ENCODE assay signal across 18 cellular contexts in the genomic region with DNA sequence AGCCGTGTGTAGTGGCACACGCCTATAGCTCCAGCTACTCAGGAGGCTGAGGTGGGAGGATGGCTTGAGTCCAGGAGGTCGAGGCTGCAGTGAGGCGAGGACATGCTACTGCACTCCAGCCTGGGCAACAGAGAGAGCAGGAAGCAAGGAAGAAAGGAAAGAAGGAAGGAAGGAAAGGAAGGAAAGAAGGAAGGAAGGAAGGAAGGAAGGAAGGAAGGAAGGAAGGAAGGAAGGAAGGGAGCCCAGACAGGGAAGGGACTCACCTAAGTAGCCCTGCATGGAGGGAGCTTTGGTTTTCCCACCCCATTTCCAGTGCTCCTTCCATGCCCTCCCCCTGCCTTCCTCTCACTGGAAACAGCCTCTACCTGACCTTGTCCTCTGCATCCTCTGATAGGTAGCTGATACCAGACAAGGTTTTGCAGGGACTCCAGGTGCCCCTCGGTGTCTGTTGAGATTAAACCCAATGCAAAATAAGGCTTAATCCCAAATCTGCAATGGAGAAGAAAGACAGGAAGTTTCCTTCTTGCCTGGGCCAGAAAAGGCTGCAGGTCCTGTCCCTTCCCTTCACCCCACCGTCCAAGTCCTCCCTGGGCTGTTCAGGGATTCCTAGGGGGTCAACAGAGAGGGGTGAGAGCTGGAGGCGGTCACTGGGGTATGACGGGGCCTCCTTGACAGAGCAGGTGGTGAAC. TPM values are rescaled to one million over a fixed set of nuclear protein-coding genes. Genes with fewer than 3 reads are reported as not detected.
"Had no signal": no experiment of that assay in that cellular context is flagged by ENCODE, and none has a peak within 500 bp of the region (broad histone marks: within the 10 kb centered on the region; RNA-seq: fewer than 3 reads in every experiment).

No MANE protein-coding gene starts in this region.

- H3K9me3 ChIP-seq: ascending aorta, gastroesophageal sphincter had no signal

- H3K27ac ChIP-seq: ascending aorta, gastroesophageal sphincter, VCaP had no signal

- H3K4me1 ChIP-seq: ascending aorta had no signal

- H3K4me3 ChIP-seq: ascending aorta, gastroesophageal sphincter had no signal

- H3K36me3 ChIP-seq: ascending aorta had no signal

- DNase-seq: activated CD4-positive, alpha-beta memory T cell treated with anti-CD3 and anti-CD28 coated beads for 36 hours; activated CD4-positive, alpha-beta T cell treated with anti-CD3 and anti-CD28 coated beads for 1 hour; activated naive CD4-positive, alpha-beta T cell treated with Interleukin-2 at 50 U/mL for 16 hours; dermis blood vessel endothelial cell; left colon; naive B cell; small intestine; stimulated activated CD4-positive, alpha-beta T cell treated with anti-CD3 and anti-CD28 coated beads, Interleukin-4, amount 100 ng/mL, for 4 hours; stimulated activated naive CD8-positive, alpha-beta T cell treated with anti-CD3 and anti-CD28 coated beads, Interleukin-15, Interleukin-2, amounts not matched to agents 100 U/mL and 50 U/mL, for 24 hours; T-helper 9 cell; trophoblast cell had no signal

- ATAC-seq: gastroesophageal sphincter; left colon; stimulated activated naive CD8-positive, alpha-beta T cell treated with anti-CD3 and anti-CD28 coated beads, Interleukin-15, Interleukin-2, amounts not matched to agents 100 U/mL and 50 U/mL, for 24 hours; T-cell had no signal

- FAIRE-seq: bronchial epithelial cell, small intestine had no signal

- H3K27me3 ChIP-seq: ascending aorta had no signal

RNA-seq across cellular contexts. Expression of a gene that starts 21.5 kb away (rescaled TPM):
- total RNA-seq: activated CD4-positive, alpha-beta memory T cell treated with anti-CD3 and anti-CD28 coated beads for 36 hours; activated T-helper 1 cell treated with anti-CD3 and anti-CD28 coated beads, Interleukin-12 subunit alpha, Interleukin-12 subunit beta, Interleukin-2, Interleukin-4 antibody, amounts not matched to agents 30 ng/mL and 10 ng/mL and 1 ng/mL, durations not matched to agents 14 hours and 24 hours and 36 hours; bronchial epithelial cell; mononuclear cell; T-cell had no signal
